In the genomic region with DNA sequence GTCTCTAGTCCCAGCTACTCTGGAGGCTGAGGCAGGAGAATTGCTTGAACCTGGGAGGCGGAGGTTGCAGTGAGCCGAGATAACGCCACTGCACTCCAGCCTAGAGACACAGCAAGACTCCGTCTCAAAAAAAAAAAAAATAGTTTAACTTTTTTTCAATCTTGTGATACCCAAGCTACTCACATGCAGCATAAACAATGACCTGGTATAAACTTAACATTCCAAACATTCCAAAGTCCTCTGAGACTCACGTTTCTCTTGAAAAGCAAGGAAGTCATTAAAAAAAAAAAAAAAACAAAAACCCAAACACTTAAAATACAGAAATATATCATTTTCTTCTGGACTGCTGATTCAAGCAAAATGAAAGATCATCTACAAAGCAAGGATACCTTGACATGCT, we compare ENCODE assay signal across 1 cellular context.
TF ChIP-seq lines count a peak whose summit lies in the region.

No MANE protein-coding gene starts in this region.

TF ChIP-seq in endothelial cell of umbilical vein, 7 proteins besides CTCF, POLR2A, EP300 and RAD21:
- no peak for TF ChIP-seq POLR2AphosphoS5 (IDR thresholded peaks at IDR 0.05; ENCODE audit: insufficient read depth, low read depth, low read length)
- no peak for TF ChIP-seq JUN (IDR thresholded peaks at IDR 0.05; ENCODE audit: borderline replicate concordance, insufficient read depth, insufficient read length, low read depth)
- no peak for TF ChIP-seq MYC (IDR thresholded peaks at IDR 0.05; ENCODE audit: low read depth, low read length)
- TF ChIP-seq GATA2 (IDR thresholded peaks at IDR 0.05; ENCODE audit: insufficient read depth, insufficient read length, low read depth, low read length), result no peak
- TF ChIP-seq, protein P1, sequence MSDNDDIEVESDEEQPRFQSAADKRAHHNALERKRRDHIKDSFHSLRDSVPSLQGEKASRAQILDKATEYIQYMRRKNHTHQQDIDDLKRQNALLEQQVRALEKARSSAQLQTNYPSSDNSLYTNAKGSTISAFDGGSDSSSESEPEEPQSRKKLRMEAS (IDR thresholded peaks at IDR 0.05; ENCODE audit: insufficient read depth, insufficient read length), result no peak
- no peak for TF ChIP-seq FOS (IDR thresholded peaks at IDR 0.05; ENCODE audit: borderline replicate concordance, insufficient read depth, low read length)
- no peak for TF ChIP-seq EZH2 (IDR thresholded peaks at IDR 0.05; ENCODE audit: borderline replicate concordance, low read depth, low read length, severe bottlenecking)
